In the genomic region with DNA sequence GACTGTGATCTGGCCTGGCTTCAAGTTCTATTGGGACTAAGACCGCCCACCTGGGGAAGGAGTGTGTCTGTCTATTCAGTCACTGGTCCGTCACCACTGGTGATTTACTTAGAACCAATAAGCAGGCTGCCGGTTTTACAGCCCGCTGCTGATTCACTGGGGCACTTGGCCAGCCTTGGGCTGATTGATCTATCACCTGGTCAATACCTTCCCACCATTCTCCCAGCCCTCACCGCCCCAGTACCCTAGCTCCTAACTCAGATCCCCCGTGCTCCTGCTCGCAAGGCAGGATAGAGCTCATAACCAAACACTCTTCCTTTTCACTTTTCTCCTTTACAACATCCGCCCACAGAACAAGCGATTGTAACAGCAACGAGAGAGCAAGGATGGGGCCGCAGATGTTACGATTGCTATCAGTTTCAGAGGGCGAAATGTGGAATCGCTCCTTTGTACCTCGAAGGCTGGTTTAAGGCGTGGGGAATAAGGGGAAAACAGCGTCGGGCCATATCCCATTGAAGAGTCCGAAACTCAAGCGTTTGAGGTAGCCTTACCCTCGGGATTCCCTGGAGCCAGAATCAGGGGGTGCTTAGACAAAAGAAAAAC, we compare ENCODE assay signal across 8 cellular contexts. TPM values are rescaled to one million over a fixed set of nuclear protein-coding genes. Genes with fewer than 3 reads are reported as not detected.
DNase-seq lines count a peak whose midpoint lies in the region; ATAC-seq and TF ChIP-seq lines count a peak whose summit lies in the region.

No MANE protein-coding gene starts in this region.

- intact Hi-C loops in colonic mucosa (cut with DNase I): no loop called here
- intact Hi-C loops in left lung (cut with DNase I): no loop called here

- H3K9me3 ChIP-seq in colonic mucosa: no peaks in the 10 kb centered on the region
- H3K9me3 ChIP-seq in left lung: no peaks in the 10 kb centered on the region

- H3K9ac ChIP-seq in colonic mucosa (ENCODE audit: low read depth in 2 of 2, low read length in 2 of 2): peak overlapping the region; percentile 52 to 94

- H3K27me3 ChIP-seq in colonic mucosa (no peaks in the 10 kb centered on the region), left lung (no peaks in the 10 kb centered on the region)

- peak overlapping the region; percentile 95 for H3K4me3 ChIP-seq in AG10803 (ENCODE audit: low read length)
- H3K4me3 ChIP-seq in colonic mucosa: peak overlapping the region; percentile 95
- H3K4me3 ChIP-seq in left lung: peak overlapping the region; percentile 93 to 95

- ATAC-seq in GM19025 (IDR thresholded peaks at IDR 0.05; ENCODE audit: low read depth, unreplicated experiment) (peak; percentile 86), HG03280 (IDR thresholded peaks at IDR 0.05; ENCODE audit: unreplicated experiment) (peak; percentile 76), left lung (peak; percentile 91)

- H3K36me3 ChIP-seq in colonic mucosa (no peaks in the 10 kb centered on the region), left lung (peaks cover 0 to 26% of the 10 kb centered on the region in 2 donors)

- H3K4me1 ChIP-seq in colonic mucosa: peaks cover 4% of the 10 kb centered on the region
- H3K4me1 ChIP-seq in left lung: peaks cover 5 to 19% of the 10 kb centered on the region in 2 donors

- peak overlapping the region; percentile 85 for H3K27ac ChIP-seq in colonic mucosa
- H3K27ac ChIP-seq in left lung: peak overlapping the region; percentile 77 to 83

- TF ChIP-seq CTCF in AG10803 (conservative IDR thresholded peaks at IDR 0.05; ENCODE audit: low read length) (no peak), colonic mucosa (IDR thresholded peaks at IDR 0.05) (no peak), left lung (IDR thresholded peaks at IDR 0.05) (no peak)

- DNase-seq in AG10803 (ENCODE audit: low read depth): peak; percentile 77
- DNase-seq in NCI-H345 treated with DMSO at 0.1 percent for 48 hours (lab: John Stamatoyannopoulos, UW; ENCODE audit: unreplicated experiment): peak; percentile 76
- DNase-seq in activated CD4-positive, alpha-beta T cell treated with anti-CD3 and anti-CD28 coated beads for 24 hours (ENCODE audit: low read depth in 2 of 2): peak; percentile 54 to 61
- peak; percentile 90 for DNase-seq in colonic mucosa
- peak; percentile 77 to 78 for DNase-seq in left lung
- DNase-seq in stimulated activated CD4-positive, alpha-beta T cell treated with anti-CD3 and anti-CD28 coated beads, Interleukin-4, amount 100 ng/mL, for 24 hours: peak; percentile 82

RNA-seq across cellular contexts. Expression of gene RDH11, which starts 0.7 kb away (rescaled TPM):
- total RNA-seq in colonic mucosa: 10 to 100 TPM; 60.0 to 81.7 TPM
- 10 to 100 TPM; 69.0 to 97.1 TPM for total RNA-seq in left lung

RNA-seq across cellular contexts. Expression of gene RDH12, which starts 6.8 kb away (rescaled TPM):
- not detected for total RNA-seq in colonic mucosa
- total RNA-seq in left lung: under 1 TPM; 0.12 to 0.16 TPM

RNA-seq across cellular contexts. Expression of gene VTI1B, which starts 20.5 kb away (rescaled TPM):
- total RNA-seq in colonic mucosa: 100 to 1,000 TPM; 116 to 121 TPM
- 100 to 1,000 TPM in 1 of 2 donors, 10 to 100 TPM in 1; 97.6 to 123 TPM for total RNA-seq in left lung

Comparison
In these comparisons a context has a peak if more than half of its experiments do, and no peak if none do; other contexts are left out.
1. Peak in every context shown above with its lines: DNase-seq, ATAC-seq, H3K4me3 ChIP-seq and H3K27ac ChIP-seq.